Comparison of ENCODE assay signal across 9 cellular contexts in the genomic region with DNA sequence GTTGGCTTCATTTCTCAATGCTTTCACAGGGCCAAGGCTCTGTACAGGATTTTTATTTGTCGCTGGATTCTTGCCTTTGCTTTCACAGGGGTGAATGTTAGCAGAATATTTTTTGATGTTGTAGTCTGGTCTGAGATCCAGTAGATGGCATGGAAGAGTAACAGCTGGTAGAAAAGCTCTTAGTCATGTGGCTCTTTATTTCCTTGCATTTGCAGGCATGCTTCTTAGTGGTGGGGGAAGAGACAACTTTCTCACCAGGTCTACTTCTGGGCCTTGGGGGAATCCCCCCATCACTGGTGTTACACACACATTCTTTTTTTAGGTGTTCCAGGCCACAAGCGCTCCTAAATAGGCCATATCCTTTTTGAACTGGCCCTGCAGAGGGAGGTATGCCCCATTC. TPM values are rescaled to one million over a fixed set of nuclear protein-coding genes. Genes with fewer than 3 reads are reported as not detected.
DNase-seq lines count a peak whose midpoint lies in the region; ATAC-seq and TF ChIP-seq lines count a peak whose summit lies in the region.
"Had no signal": no experiment of that assay in that cellular context is flagged by ENCODE, and none has a peak within 500 bp of the region (broad histone marks: within the 10 kb centered on the region; RNA-seq: fewer than 3 reads in every experiment).

No MANE protein-coding gene starts in this region.

- no peak overlapping the region for H2BK120ac ChIP-seq in mesendoderm (ENCODE audit: low read depth, low read length)

- peak; percentile 44 for TF ChIP-seq RAD21 in SK-N-SH (IDR thresholded peaks at IDR 0.05; ENCODE audit: low read length)

- H3K79me1 ChIP-seq in mesendoderm (ENCODE audit: low read length), result no peaks in the 10 kb centered on the region

- no peaks in the 10 kb centered on the region for H3K9me3 ChIP-seq in SK-N-SH

- no peak overlapping the region for H2BK15ac ChIP-seq in mesendoderm (replicated peaks; ENCODE audit: low read depth)

- CTCF ChIA-PET in SK-N-SH (lab: Yijun Ruan, JAX), result interaction anchor here (1.4 kb wide), 1 partner anchor 9 kb away, joined by 3 read pairs; no protein-coding TSS in a partner anchor

- no peak overlapping the region for H3K4ac ChIP-seq in mesendoderm (ENCODE audit: low read depth, low read length)

- DNase-seq in SK-N-SH (no peak), mesendoderm (peak; percentile 76), NCI-H1417 treated with DMSO at 0.1 percent for 48 hours (lab: John Stamatoyannopoulos, UW) (no peak)
- DNase-seq in activated naive CD4-positive, alpha-beta T cell treated with Interleukin-2 at 50 U/mL for 16 hours, result no peak
- DNase-seq in activated CD8-positive, alpha-beta memory T cell treated with anti-CD3 and anti-CD28 coated beads for 24 hours, result no peak

- H4K5ac ChIP-seq in mesendoderm (ENCODE audit: low read length), result no peak overlapping the region

- TF ChIP-seq CTCF in SK-N-SH (IDR thresholded peaks at IDR 0.05), result peak; percentile 50

- no peaks in the 10 kb centered on the region for H3K9me2 ChIP-seq in SK-N-SH

- no peak overlapping the region for H3K9ac ChIP-seq in SK-N-SH
- H3K9ac ChIP-seq in mesendoderm (ENCODE audit: low read length), result no peak overlapping the region

- H3K18ac ChIP-seq in mesendoderm (ENCODE audit: low read length), result no peak overlapping the region

- no peaks in the 10 kb centered on the region for H3F3A ChIP-seq in SK-N-SH (replicated peaks; ENCODE audit: insufficient read depth)

- H3K27me3 ChIP-seq in SK-N-SH (ENCODE audit: insufficient read depth), result no peaks in the 10 kb centered on the region
- no peaks in the 10 kb centered on the region for H3K27me3 ChIP-seq in mesendoderm (ENCODE audit: insufficient read depth, low read length, poor library complexity)

- H4K20me1 ChIP-seq in SK-N-SH (ENCODE audit: insufficient read depth), result no peaks in the 10 kb centered on the region

- POLR2A ChIA-PET in SK-N-SH (lab: Yijun Ruan, JAX), result no interaction called here

- H2AK5ac ChIP-seq in mesendoderm (ENCODE audit: low read length), result no peak overlapping the region

- TF ChIP-seq EP300 in SK-N-SH (IDR thresholded peaks at IDR 0.05; ENCODE audit: borderline replicate concordance in 1 of 2, low read depth in 1 of 2, low read length in 1 of 2), result no peak

- H3K4me2 ChIP-seq in SK-N-SH, result no peak overlapping the region
- no peak overlapping the region for H3K4me2 ChIP-seq in mesendoderm (ENCODE audit: low read length)

- H3K36me3 ChIP-seq in SK-N-SH (replicated peaks in 1 of 2; ENCODE audit: control insufficient read depth in 1 of 2, insufficient read depth in 2 of 2, low read length in 1 of 2), result no peaks in the 10 kb centered on the region
- H3K36me3 ChIP-seq in mesendoderm (ENCODE audit: control insufficient read depth, insufficient read depth, low read length), result no peaks in the 10 kb centered on the region

- H3K4me3 ChIP-seq in SK-N-SH (ENCODE audit: low read depth in 2 of 2, low read length in 1 of 2) (no peak overlapping the region), mesendoderm (ENCODE audit: low read length) (no peak overlapping the region)
- H3K4me3 ChIP-seq: SK-N-MC had no signal

- H3K27ac ChIP-seq in SK-N-SH (ENCODE audit: low read depth in 2 of 2, low read length in 1 of 2) (no peak overlapping the region), mesendoderm (ENCODE audit: low read depth, low read length) (no peak overlapping the region)
- H3K27ac ChIP-seq: SK-N-MC had no signal

- WGBS in SK-N-SH (ENCODE audit: low lambda C conversion rate), result 93% methylated on average over 2 of the region's 2 CpGs
- WGBS in mesendoderm (ENCODE audit: extremely low coverage, insufficient coverage, low lambda C conversion rate), result no CpG with 5 or more reads among the region's 2 CpGs

- peak; percentile 89 for ATAC-seq in GM18511 (IDR thresholded peaks at IDR 0.05; ENCODE audit: unreplicated experiment)
- ATAC-seq in HG02852 (IDR thresholded peaks at IDR 0.05; ENCODE audit: unreplicated experiment), result peak; percentile 78
- no peak for ATAC-seq in HG03097 (IDR thresholded peaks at IDR 0.05; ENCODE audit: low FRiP score, unreplicated experiment)

- no peak overlapping the region for H2BK5ac ChIP-seq in mesendoderm (ENCODE audit: low read length)

- no peak overlapping the region for H4K8ac ChIP-seq in mesendoderm (ENCODE audit: low read depth, low read length)

- H3K79me2 ChIP-seq in SK-N-SH (ENCODE audit: insufficient read depth) (no peaks in the 10 kb centered on the region), mesendoderm (ENCODE audit: control insufficient read depth, insufficient read depth, low read length) (no peaks in the 10 kb centered on the region)

- peak overlapping the region; percentile 50 for H3K56ac ChIP-seq in mesendoderm (ENCODE audit: low read length)

- H3K4me1 ChIP-seq in SK-N-SH (ENCODE audit: control insufficient read depth in 1 of 2, insufficient read depth in 2 of 2, low read depth in 1 of 2, low read length in 1 of 2), result no peaks in the 10 kb centered on the region; a peak in 1 of 4 replicates
- H3K4me1 ChIP-seq in mesendoderm (ENCODE audit: control insufficient read depth, low read depth, low read length), result no peaks in the 10 kb centered on the region

- no peak overlapping the region for H2AFZ ChIP-seq in SK-N-SH (ENCODE audit: low read depth)

- H3K23ac ChIP-seq in mesendoderm (ENCODE audit: low read length), result no peak overlapping the region

TF ChIP-seq in SK-N-SH, 30 proteins besides CTCF, POLR2A, EP300 and RAD21:
- TF ChIP-seq SMC3 (IDR thresholded peaks at IDR 0.05; ENCODE audit: low read depth, low read length) (0 out of 2 replicates have a peak, but pooled peaks have one; percentile 3), POLR2AphosphoS5 (IDR thresholded peaks at IDR 0.05; ENCODE audit: low read depth, low read length) (no peak)
TF ChIP-seq in SK-N-SH: peak in this region for 1.

RNA-seq across cellular contexts. Expression of a gene that starts 58.2 kb away (rescaled TPM):
- 53.1 and 55.7 TPM in 2 replicates for polyA plus RNA-seq in SK-N-SH (2012; rRNA removed)
- polyA plus RNA-seq in SK-N-SH (2012; cell fraction: cytosol; rRNA removed), result 51.2 and 54.9 TPM in 2 replicates
- polyA plus RNA-seq in SK-N-SH (2012; cell fraction: nucleus; rRNA removed), result 38.2 and 47.2 TPM in 2 replicates
- 0.17 TPM for polyA plus RNA-seq in mesendoderm (2013, experiment 1 of 2)
- 0.06 TPM for polyA plus RNA-seq in mesendoderm (2013, experiment 2 of 2)
